ENCODE assay signal across 1 cellular context in genomic region chr16:8682551-8683259, GRCh38.
TF ChIP-seq lines count a peak whose summit lies in the region.

No MANE protein-coding gene starts in this region.

TF ChIP-seq in SK-N-SH treated with all-trans-retinoic acid at 6 μM for 48 hours, 23 proteins besides CTCF, POLR2A, EP300 and RAD21 (continued from another document):
- TF ChIP-seq CREB5 (CRISPR knock-in tag; IDR thresholded peaks at IDR 0.05; ENCODE audit: low read depth) (no peak), GLIS3 (CRISPR knock-in tag; IDR thresholded peaks at IDR 0.05) (no peak), ZFP30 (CRISPR knock-in tag; IDR thresholded peaks at IDR 0.05) (no peak)
